22 cellular contexts compared by ENCODE assay signal in genomic region chr2:213551526-213551925, GRCh38.
DNase-seq lines count a peak whose midpoint lies in the region; ATAC-seq, FAIRE-seq and TF ChIP-seq lines count a peak whose summit lies in the region.
"Had no signal": no experiment of that assay in that cellular context is flagged by ENCODE, and none has a peak within 500 bp of the region (broad histone marks: within the 10 kb centered on the region; RNA-seq: fewer than 3 reads in every experiment).

No MANE protein-coding gene starts in this region.

- POLR2A ChIA-PET in CD4-positive, alpha-beta T cell (lab: Charles Lee): no interaction called here

- no peaks in the 10 kb centered on the region for H3K79me2 ChIP-seq in MM.1S (ENCODE audit: low read length)

- no peak overlapping the region for H3K27ac ChIP-seq in MM.1S (ENCODE audit: low read length)
- H3K27ac ChIP-seq in CD4-positive, alpha-beta T cell (ENCODE audit: low read depth, low read length): no peak overlapping the region
- H3K27ac ChIP-seq in small intestine (ENCODE audit: low read depth in 1 of 2, low read length in 1 of 2): no peak overlapping the region
- H3K27ac ChIP-seq: A549, BLaER1 had no signal

- H3F3A ChIP-seq in MM.1S (ENCODE audit: insufficient read depth, low read length): no peaks in the 10 kb centered on the region

- FAIRE-seq in small intestine (lab: Jason Lieb, UNC): no peak
- FAIRE-seq: A549, D721Med, G401.6, GM12891 had no signal

- no peak overlapping the region for H3K9ac ChIP-seq in MM.1S (ENCODE audit: low read length)
- H3K9ac ChIP-seq: BLaER1 had no signal

- no peaks in the 10 kb centered on the region for H3K36me3 Mint-ChIP-seq in CD4-positive, alpha-beta T cell (ENCODE audit: low read depth)
- H3K36me3 Mint-ChIP-seq: CD14-positive monocyte; CD4-positive, CD25-positive, alpha-beta regulatory T cell; CD8-positive, alpha-beta T cell had no signal

- H4K20me1 ChIP-seq in MM.1S (ENCODE audit: insufficient read depth, low read length): no peaks in the 10 kb centered on the region
- H4K20me1 ChIP-seq: BLaER1 had no signal

- peak; percentile 46 for ATAC-seq in GM19395 (IDR thresholded peaks at IDR 0.05; ENCODE audit: unreplicated experiment)
- ATAC-seq in HG03095 (IDR thresholded peaks at IDR 0.05; ENCODE audit: unreplicated experiment): peak; percentile 52
- peak; percentile 47 for ATAC-seq in HG03354 (IDR thresholded peaks at IDR 0.05; ENCODE audit: poor library complexity, severe bottlenecking, unreplicated experiment)
- no peak for ATAC-seq in CD4-positive, alpha-beta T cell (ENCODE audit: poor library complexity)
- ATAC-seq: A549; CD8-positive, alpha-beta T cell had no signal

- H3K4me2 ChIP-seq in MM.1S (ENCODE audit: low read depth, low read length): no peak overlapping the region
- H3K4me2 ChIP-seq: A549, BLaER1 had no signal

- CTCF ChIA-PET in CD4-positive, alpha-beta T cell (lab: Charles Lee): no interaction called here

- peaks cover 4% of the 10 kb centered on the region for H3K9me3 Mint-ChIP-seq in CD4-positive, alpha-beta T cell

- no peak overlapping the region for H3K27ac Mint-ChIP-seq in CD4-positive, alpha-beta T cell
- H3K27ac Mint-ChIP-seq: CD14-positive monocyte; CD8-positive, alpha-beta T cell had no signal

- H3K27me3 ChIP-seq in MM.1S (replicated peaks; ENCODE audit: insufficient read depth, low read length) (no peaks in the 10 kb centered on the region), small intestine (ENCODE audit: control insufficient read depth in 2 of 2, insufficient read depth in 2 of 2, low read length in 2 of 2) (no peaks in the 10 kb centered on the region)
- no peaks in the 10 kb centered on the region for H3K27me3 ChIP-seq in CD4-positive, alpha-beta T cell (ENCODE audit: control insufficient read depth, insufficient read depth, low read length)
- H3K27me3 ChIP-seq: BE2C, BLaER1 had no signal

- H3K4me3 ChIP-seq in MM.1S (ENCODE audit: low read length) (no peak overlapping the region), small intestine (ENCODE audit: low read depth in 1 of 2, low read length in 2 of 2) (no peak overlapping the region)
- H3K4me3 ChIP-seq: A549, BLaER1 had no signal

- no peaks in the 10 kb centered on the region for H3K9me3 ChIP-seq in MM.1S (replicated peaks; ENCODE audit: insufficient read depth, low read length)
- no peaks in the 10 kb centered on the region for H3K9me3 ChIP-seq in CD4-positive, alpha-beta T cell (ENCODE audit: control insufficient read depth, low read length)
- H3K9me3 ChIP-seq in small intestine (ENCODE audit: control insufficient read depth, low read depth): no peaks in the 10 kb centered on the region
- H3K9me3 ChIP-seq: A549, BE2C, BLaER1, Caco-2 had no signal

- H3K4me1 ChIP-seq in MM.1S (ENCODE audit: low read length) (no peaks in the 10 kb centered on the region), small intestine (ENCODE audit: control insufficient read depth in 2 of 2, insufficient read depth in 1 of 2, low read depth in 1 of 2, low read length in 1 of 2) (no peaks in the 10 kb centered on the region)
- H3K4me1 ChIP-seq: A549, BE2C, BLaER1, Caco-2 had no signal

- no peak overlapping the region for H2AFZ ChIP-seq in MM.1S (ENCODE audit: low read length)

- DNase-seq in MM.1S: peak; percentile 50
- no peak for DNase-seq in 8988T
- DNase-seq in CD4-positive, alpha-beta T cell: no peak
- DNase-seq in superior temporal gyrus (ENCODE audit: extremely low spot score): no peak
- DNase-seq in small intestine: no peak
- DNase-seq: BE2C; C1 segment of cervical spinal cord; Caco-2; Calu3; CD4-positive, CD25-positive, alpha-beta regulatory T cell; CD8-positive, alpha-beta T cell; DMS79 treated with DMSO at 0.1 percent for 48 hours; GF-D8 had no signal

- 67 to 75% (median 70%) methylated on average over 1 of the region's 1 CpG for WGBS in small intestine, 3 donors

- H3K27me3 Mint-ChIP-seq in CD4-positive, alpha-beta T cell: no peaks in the 10 kb centered on the region
- H3K27me3 Mint-ChIP-seq: CD4-positive, CD25-positive, alpha-beta regulatory T cell had no signal

- intact Hi-C loops in CD4-positive, alpha-beta T cell (cut with DNase I, micrococcal nuclease): no loop called here

- H3K4me1 Mint-ChIP-seq in CD4-positive, alpha-beta T cell (ENCODE audit: low read depth): no peaks in the 10 kb centered on the region
- H3K4me1 Mint-ChIP-seq: CD14-positive monocyte had no signal

- H3K9me2 ChIP-seq in MM.1S (replicated peaks; ENCODE audit: insufficient read depth, low read length): no peaks in the 10 kb centered on the region

- H3K4me3 Mint-ChIP-seq in CD4-positive, alpha-beta T cell: no peak overlapping the region
- H3K4me3 Mint-ChIP-seq: CD14-positive monocyte; CD4-positive, CD25-positive, alpha-beta regulatory T cell; CD8-positive, alpha-beta T cell had no signal

- H3K36me3 ChIP-seq in MM.1S (replicated peaks; ENCODE audit: insufficient read depth, low read length) (no peaks in the 10 kb centered on the region), small intestine (ENCODE audit: control insufficient read depth in 2 of 2, insufficient read depth in 2 of 2, low read length in 2 of 2) (no peaks in the 10 kb centered on the region)
- H3K36me3 ChIP-seq: BE2C, BLaER1 had no signal

- no peak for TF ChIP-seq CTCF in MM.1S (IDR thresholded peaks at IDR 0.05; ENCODE audit: low read length)
- TF ChIP-seq CTCF in CD4-positive, alpha-beta T cell (IDR thresholded peaks at IDR 0.05): no peak
